Comparison of ENCODE assay signal across 28 cellular contexts in genomic region chr19:6186435-6186834, GRCh38. TPM values are rescaled to one million over a fixed set of nuclear protein-coding genes. Genes with fewer than 3 reads are reported as not detected.
"Had no signal": no experiment of that assay in that cellular context is flagged by ENCODE, and none has a peak within 500 bp of the region (broad histone marks: within the 10 kb centered on the region; RNA-seq: fewer than 3 reads in every experiment).

No MANE protein-coding gene starts in this region.

- H3K27me3 ChIP-seq: brain microvascular endothelial cell, cardiac muscle cell had no signal

- H3K27ac ChIP-seq: brain microvascular endothelial cell, cardiac muscle cell, RWPE1 had no signal

- H3K4me3 ChIP-seq: cardiac muscle cell, K562 had no signal

- DNase-seq: activated CD4-positive, alpha-beta T cell treated with anti-CD3 and anti-CD28 coated beads for 48 hours; activated CD4-positive, alpha-beta T cell treated with anti-CD3 and anti-CD28 coated beads, Interleukin-2, amount 50 U/mL, for 4 hours; activated CD4-positive, CD25-positive, alpha-beta regulatory T cell treated with anti-CD3 and anti-CD28 coated beads, Interleukin-2, amount 50 U/mL, for 72 hours; activated CD8-positive, alpha-beta T cell treated with anti-CD3 and anti-CD28 coated beads, Interleukin-2, amount 10 ng/mL, durations not matched to agents 7 days and 5 days; activated gamma-delta T cell; activated naive CD4-positive, alpha-beta T cell treated with anti-CD3 and anti-CD28 coated beads for 36 hours; activated T-cell treated with anti-CD3 and anti-CD28 coated beads, Interleukin-2, amount 50 U/mL, for 4 hours; amygdala; brain microvascular endothelial cell; Karpas-422; MM.1S; NCI-H1105; NCI-H1436; NCI-H1694 treated with DMSO at 0.1 percent for 48 hours; NCI-H2029 treated with DMSO at 0.1 percent for 48 hours; NCI-H510A treated with DMSO at 0.1 percent for 48 hours; NCI-H69; NK-92 treated with Interleukin-12 subunit alpha and Interleukin-12 subunit beta, amount 100 ng/mL, for 24 hours; OCI-M1; SHP77 treated with DMSO at 0.1 percent for 48 hours; T-helper 17 cell; T-helper 9 cell had no signal

- H3K36me3 ChIP-seq: brain microvascular endothelial cell, cardiac muscle cell had no signal

- ATAC-seq: activated CD8-positive, alpha-beta T cell treated with anti-CD3 and anti-CD28 coated beads, Interleukin-2, amount 10 ng/mL, durations not matched to agents 7 days and 5 days; activated T-cell treated with anti-CD3 and anti-CD28 coated beads, Interleukin-2, amount 50 U/mL, for 4 hours; activated T-helper 17 cell treated with anti-CD3 and anti-CD28 coated beads, Interleukin-2, amount 50 U/mL, for 72 hours; K562; Panc1; T-helper 17 cell; WTC11 had no signal

RNA-seq across cellular contexts. Expression of gene ACSBG2, which starts 51.0 kb away (rescaled TPM):
- total RNA-seq: activated CD8-positive, alpha-beta T cell treated with anti-CD3 and anti-CD28 coated beads, Interleukin-2, amount 10 ng/mL, durations not matched to agents 7 days and 5 days; activated naive CD4-positive, alpha-beta T cell treated with anti-CD3 and anti-CD28 coated beads for 36 hours; activated T-cell treated with anti-CD3 and anti-CD28 coated beads, Interleukin-2, amount 50 U/mL, for 4 hours; activated T-helper 17 cell treated with anti-CD3 and anti-CD28 coated beads, Interleukin-2, amount 50 U/mL, for 72 hours; cardiac muscle cell; T-helper 17 cell; WTC11 had no signal
